In genomic region chr1:80251591-80251990, GRCh38 we compare ENCODE assay signal across 1 cellular context.
A peak's percentile ranks its signal among the peaks of the same experiment; 100 is the strongest.
TF ChIP-seq lines count a peak whose summit lies in the region.

No MANE protein-coding gene starts in this region.

TF ChIP-seq in SK-N-SH treated with all-trans-retinoic acid at 6 μM for 48 hours, 23 proteins besides CTCF, POLR2A, EP300 and RAD21 (continued from another document):
- TF ChIP-seq, protein P1, sequence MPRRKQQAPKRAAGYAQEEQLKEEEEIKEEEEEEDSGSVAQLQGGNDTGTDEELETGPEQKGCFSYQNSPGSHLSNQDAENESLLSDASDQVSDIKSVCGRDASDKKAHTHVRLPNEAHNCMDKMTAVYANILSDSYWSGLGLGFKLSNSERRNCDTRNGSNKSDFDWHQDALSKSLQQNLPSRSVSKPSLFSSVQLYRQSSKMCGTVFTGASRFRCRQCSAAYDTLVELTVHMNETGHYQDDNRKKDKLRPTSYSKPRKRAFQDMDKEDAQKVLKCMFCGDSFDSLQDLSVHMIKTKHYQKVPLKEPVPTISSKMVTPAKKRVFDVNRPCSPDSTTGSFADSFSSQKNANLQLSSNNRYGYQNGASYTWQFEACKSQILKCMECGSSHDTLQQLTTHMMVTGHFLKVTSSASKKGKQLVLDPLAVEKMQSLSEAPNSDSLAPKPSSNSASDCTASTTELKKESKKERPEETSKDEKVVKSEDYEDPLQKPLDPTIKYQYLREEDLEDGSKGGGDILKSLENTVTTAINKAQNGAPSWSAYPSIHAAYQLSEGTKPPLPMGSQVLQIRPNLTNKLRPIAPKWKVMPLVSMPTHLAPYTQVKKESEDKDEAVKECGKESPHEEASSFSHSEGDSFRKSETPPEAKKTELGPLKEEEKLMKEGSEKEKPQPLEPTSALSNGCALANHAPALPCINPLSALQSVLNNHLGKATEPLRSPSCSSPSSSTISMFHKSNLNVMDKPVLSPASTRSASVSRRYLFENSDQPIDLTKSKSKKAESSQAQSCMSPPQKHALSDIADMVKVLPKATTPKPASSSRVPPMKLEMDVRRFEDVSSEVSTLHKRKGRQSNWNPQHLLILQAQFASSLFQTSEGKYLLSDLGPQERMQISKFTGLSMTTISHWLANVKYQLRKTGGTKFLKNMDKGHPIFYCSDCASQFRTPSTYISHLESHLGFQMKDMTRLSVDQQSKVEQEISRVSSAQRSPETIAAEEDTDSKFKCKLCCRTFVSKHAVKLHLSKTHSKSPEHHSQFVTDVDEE (CRISPR knock-in tag; IDR thresholded peaks at IDR 0.05): no peak
- TF ChIP-seq ISL1 (CRISPR knock-in tag; IDR thresholded peaks at IDR 0.05) (peak; percentile 80), ZNF70 (CRISPR knock-in tag; IDR thresholded peaks at IDR 0.05) (no peak)
